16 cellular contexts compared by ENCODE assay signal in the genomic region with DNA sequence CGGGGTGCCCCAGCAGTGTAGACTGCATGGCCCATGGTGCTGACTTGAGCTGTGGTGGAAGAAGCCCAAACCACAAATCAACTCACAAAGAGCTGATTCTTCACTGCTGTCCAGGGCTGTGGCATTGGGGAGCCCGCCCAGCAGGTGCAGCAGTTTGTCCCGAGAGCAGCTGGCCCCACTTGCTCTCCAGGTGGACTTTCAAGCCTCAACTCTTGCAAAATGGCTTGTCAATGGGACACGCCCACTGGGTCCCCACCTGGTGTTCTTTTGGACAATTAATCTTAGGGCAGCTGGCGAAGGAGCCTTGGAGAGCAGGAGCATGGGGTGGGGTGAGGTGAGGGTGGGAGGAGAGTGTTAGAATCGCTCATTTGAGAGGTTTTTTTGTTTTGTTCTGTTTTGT.
DNase-seq lines count a peak whose midpoint lies in the region; ATAC-seq lines count a peak whose summit lies in the region.
"Had no signal": no experiment of that assay in that cellular context is flagged by ENCODE, and none has a peak within 500 bp of the region (broad histone marks: within the 10 kb centered on the region; RNA-seq: fewer than 3 reads in every experiment).

No MANE protein-coding gene starts in this region.

- peak overlapping the region; percentile 22; the same call in 1 of the 2 replicates for H3K4me2 ChIP-seq in BLaER1

- no peak overlapping the region for H3K9ac ChIP-seq in BLaER1

- no peak overlapping the region for H3K4me3 ChIP-seq in BLaER1

- peak overlapping the region; percentile 44; the same call in 1 of the 2 replicates for H3K27ac ChIP-seq in BLaER1

- H3K4me1 ChIP-seq in BLaER1 = peaks cover 55% of the 10 kb centered on the region

- peaks cover 18% of the 10 kb centered on the region for H3K9me3 ChIP-seq in BLaER1

- no peak for ATAC-seq in HG03175 (IDR thresholded peaks at IDR 0.05; ENCODE audit: unreplicated experiment)
- no peak for ATAC-seq in GM19455 (IDR thresholded peaks at IDR 0.05; ENCODE audit: unreplicated experiment)
- no peak for ATAC-seq in HG03521 (IDR thresholded peaks at IDR 0.05; ENCODE audit: unreplicated experiment)
- ATAC-seq: CD8-positive, alpha-beta T cell; PC-3 had no signal

- DNase-seq in DMS79 (lab: John Stamatoyannopoulos, UW) (peak; percentile 73), NCI-H187 treated with DMSO at 0.1 percent for 48 hours (lab: John Stamatoyannopoulos, UW) (peak; percentile 93), SHP77 treated with DMSO at 0.1 percent for 48 hours (lab: John Stamatoyannopoulos, UW) (peak; percentile 21), midbrain (lab: John Stamatoyannopoulos, UW) (no peak)
- DNase-seq: ACHN; CD8-positive, alpha-beta T cell; HCEC 1CT; KBM-7; NCI-H1048; NCI-H1694 treated with DMSO at 0.1 percent for 48 hours; PC-3; SW 1271 had no signal

- H3K27me3 ChIP-seq in BLaER1 = no peaks in the 10 kb centered on the region

- no peaks in the 10 kb centered on the region for H3K36me3 ChIP-seq in BLaER1

- H4K20me1 ChIP-seq in BLaER1 = no peaks in the 10 kb centered on the region
